Comparison of ENCODE assay signal across 24 cellular contexts in the genomic region with DNA sequence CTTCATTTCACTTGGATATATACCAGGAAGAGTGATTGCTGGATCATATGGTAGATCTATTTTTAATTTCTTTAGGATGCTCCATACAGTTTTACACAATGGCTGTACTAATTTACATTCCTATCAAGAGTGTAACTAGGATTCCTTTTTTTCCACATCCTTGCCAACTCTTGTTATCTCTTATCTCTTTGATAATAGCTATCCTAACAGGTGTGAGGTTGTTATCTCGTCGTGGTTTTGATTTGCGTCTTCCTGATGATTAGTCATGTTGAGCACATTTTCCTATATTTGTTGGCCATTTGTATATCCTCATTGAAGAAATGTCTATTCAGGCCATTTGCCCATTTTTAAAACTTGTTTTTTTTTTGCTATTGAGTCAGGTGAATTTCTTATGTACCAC.
"Had no signal": no experiment of that assay in that cellular context is flagged by ENCODE, and none has a peak within 500 bp of the region (broad histone marks: within the 10 kb centered on the region; RNA-seq: fewer than 3 reads in every experiment).

No MANE protein-coding gene starts in this region.

- H3K9me3 ChIP-seq: adrenal gland, Peyer's patch had no signal

- H3K27ac ChIP-seq: adrenal gland, cardiac muscle cell, Peyer's patch had no signal

- H3K27me3 ChIP-seq: adrenal gland, cardiac muscle cell, Peyer's patch had no signal

- DNase-seq: activated CD4-positive, alpha-beta T cell treated with anti-CD3 and anti-CD28 coated beads for 48 hours; activated CD4-positive, alpha-beta T cell treated with anti-CD3 and anti-CD28 coated beads, Interleukin-2, amount 50 U/mL, for 4 hours; activated CD4-positive, CD25-positive, alpha-beta regulatory T cell treated with anti-CD3 and anti-CD28 coated beads, Interleukin-2, amount 50 U/mL, for 72 hours; activated CD8-positive, alpha-beta memory T cell treated with anti-CD3 and anti-CD28 coated beads, Interleukin-2, amount 50 U/mL, for 48 hours; activated CD8-positive, alpha-beta T cell treated with anti-CD3 and anti-CD28 coated beads, Interleukin-2, amount 10 ng/mL, durations not matched to agents 7 days and 5 days; activated naive CD4-positive, alpha-beta T cell treated with anti-CD3 and anti-CD28 coated beads, Interleukin-2, amount 50 U/mL, for 16 hours; activated naive CD8-positive, alpha-beta T cell treated with anti-CD3 and anti-CD28 coated beads, Interleukin-2, amount 10 ng/mL, durations not matched to agents 7 days and 5 days; activated T-cell treated with anti-CD3 and anti-CD28 coated beads, Interleukin-2, amount 50 U/mL, for 1 hour; adrenal gland; aorta; NCI-H1048; NCI-H1417; NCI-H1694 treated with DMSO at 0.1 percent for 48 hours; NCI-H2029 treated with DMSO at 0.1 percent for 48 hours; NCI-H510A treated with DMSO at 0.1 percent for 48 hours; NCI-H69; NK-92 treated with Interleukin-12 subunit alpha and Interleukin-12 subunit beta, amount 100 ng/mL, for 24 hours; OCI-M1; Peyer's patch; SHP77 treated with DMSO at 0.1 percent for 48 hours; T-helper 17 cell; T-helper 9 cell had no signal

- H3K36me3 ChIP-seq: adrenal gland, cardiac muscle cell, Peyer's patch had no signal

- H3K4me1 ChIP-seq: adrenal gland, Peyer's patch had no signal

- ATAC-seq: activated CD8-positive, alpha-beta T cell treated with anti-CD3 and anti-CD28 coated beads, Interleukin-2, amount 10 ng/mL, durations not matched to agents 7 days and 5 days; T-helper 17 cell; WTC11 had no signal

- H3K4me3 ChIP-seq: adrenal gland, cardiac muscle cell, Peyer's patch had no signal
